In the genomic region with DNA sequence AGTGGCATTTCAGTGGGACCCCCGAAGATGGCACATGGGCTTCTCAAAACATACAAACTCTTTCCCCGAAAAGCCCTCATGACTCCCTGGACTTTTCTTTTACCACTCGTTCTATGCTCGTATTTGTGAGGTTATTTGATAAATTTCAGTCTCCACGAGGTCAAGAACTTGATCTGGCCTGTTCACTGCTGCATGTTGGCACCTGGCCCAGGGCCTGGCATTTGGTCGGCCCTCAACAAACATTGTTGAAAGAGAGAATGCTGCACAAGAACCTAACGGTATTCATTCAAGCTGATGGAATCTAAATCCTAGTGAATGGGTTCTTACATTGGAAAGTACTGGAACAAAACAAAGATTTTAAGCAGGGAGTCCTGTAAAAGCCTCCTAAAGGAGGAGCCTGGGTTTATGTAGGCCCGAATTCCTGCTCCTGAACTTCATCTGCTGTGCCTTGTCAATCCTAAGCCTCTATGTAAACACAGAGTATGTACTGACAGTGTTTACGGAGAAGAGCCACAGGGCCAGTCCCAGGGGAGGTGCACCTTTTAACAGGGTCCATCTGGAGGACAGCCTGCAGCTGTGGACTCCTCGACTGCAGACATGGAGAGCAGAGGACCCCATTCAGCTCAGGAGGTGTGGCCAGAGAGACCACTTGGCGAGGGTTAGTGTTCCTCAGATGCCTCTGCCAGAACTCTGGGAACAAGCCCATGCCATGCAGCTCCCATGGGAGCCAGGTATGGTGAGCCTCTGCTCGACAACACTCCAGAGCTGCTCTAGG, we compare ENCODE assay signal across 1 cellular context.
TF ChIP-seq lines count a peak whose summit lies in the region.

No MANE protein-coding gene starts in this region.

TF ChIP-seq in HepG2, 621 proteins besides CTCF, POLR2A, EP300 and RAD21 (continued from another document and continues in another):
- TF ChIP-seq PATZ1 (CRISPR knock-in tag; IDR thresholded peaks at IDR 0.05) (peak; percentile 76), CCAR2 (optimal IDR thresholded peaks at IDR 0.05; ENCODE audit: low read depth, low read length) (no peak), ZNF597 (CRISPR knock-in tag; IDR thresholded peaks at IDR 0.05) (no peak), ETS1 (CRISPR knock-in tag; IDR thresholded peaks at IDR 0.05) (no peak), ZNF205 (CRISPR knock-in tag; IDR thresholded peaks at IDR 0.05) (peak; percentile 63; the same call in 1 of the 2 replicates), NPAS2 (CRISPR knock-in tag; IDR thresholded peaks at IDR 0.05; ENCODE audit: borderline replicate concordance) (no peak), SMYD3 (CRISPR knock-in tag; IDR thresholded peaks at IDR 0.05) (no peak), ZMYM3 (CRISPR knock-in tag; IDR thresholded peaks at IDR 0.05) (peak; percentile 83), ZBTB2 (CRISPR knock-in tag; IDR thresholded peaks at IDR 0.05; ENCODE audit: low read depth) (no peak), NBN (conservative IDR thresholded peaks at IDR 0.05) (no peak), ZNF850 (CRISPR knock-in tag; conservative IDR thresholded peaks at IDR 0.05) (no peak), HMG20A (CRISPR knock-in tag; IDR thresholded peaks at IDR 0.05; ENCODE audit: borderline replicate concordance) (peak; percentile 55), ZSCAN9 (CRISPR knock-in tag; IDR thresholded peaks at IDR 0.05; ENCODE audit: borderline replicate concordance) (peak; percentile 47; the same call in 1 of the 2 replicates), ZNF329 (CRISPR knock-in tag; IDR thresholded peaks at IDR 0.05; ENCODE audit: low read depth) (no peak), TMF1 (CRISPR knock-in tag; IDR thresholded peaks at IDR 0.05; ENCODE audit: low read depth) (no peak), PAF1 (CRISPR knock-in tag; IDR thresholded peaks at IDR 0.05) (no peak), GATA4 (IDR thresholded peaks at IDR 0.05; ENCODE audit: borderline replicate concordance, low read depth) (no peak), MEF2D (CRISPR knock-in tag; IDR thresholded peaks at IDR 0.05) (no peak), ZUFSP (CRISPR knock-in tag; IDR thresholded peaks at IDR 0.05; ENCODE audit: borderline replicate concordance) (no peak), GMEB2 (CRISPR knock-in tag; IDR thresholded peaks at IDR 0.05; ENCODE audit: low read depth) (no peak), PHF8 (CRISPR knock-in tag; IDR thresholded peaks at IDR 0.05) (peak; percentile 27; the same call in 1 of the 2 replicates), ZNF333 (CRISPR knock-in tag; IDR thresholded peaks at IDR 0.05; ENCODE audit: borderline replicate concordance) (no peak; the same call in 1 of the 2 replicates)
- TF ChIP-seq, protein P1, sequence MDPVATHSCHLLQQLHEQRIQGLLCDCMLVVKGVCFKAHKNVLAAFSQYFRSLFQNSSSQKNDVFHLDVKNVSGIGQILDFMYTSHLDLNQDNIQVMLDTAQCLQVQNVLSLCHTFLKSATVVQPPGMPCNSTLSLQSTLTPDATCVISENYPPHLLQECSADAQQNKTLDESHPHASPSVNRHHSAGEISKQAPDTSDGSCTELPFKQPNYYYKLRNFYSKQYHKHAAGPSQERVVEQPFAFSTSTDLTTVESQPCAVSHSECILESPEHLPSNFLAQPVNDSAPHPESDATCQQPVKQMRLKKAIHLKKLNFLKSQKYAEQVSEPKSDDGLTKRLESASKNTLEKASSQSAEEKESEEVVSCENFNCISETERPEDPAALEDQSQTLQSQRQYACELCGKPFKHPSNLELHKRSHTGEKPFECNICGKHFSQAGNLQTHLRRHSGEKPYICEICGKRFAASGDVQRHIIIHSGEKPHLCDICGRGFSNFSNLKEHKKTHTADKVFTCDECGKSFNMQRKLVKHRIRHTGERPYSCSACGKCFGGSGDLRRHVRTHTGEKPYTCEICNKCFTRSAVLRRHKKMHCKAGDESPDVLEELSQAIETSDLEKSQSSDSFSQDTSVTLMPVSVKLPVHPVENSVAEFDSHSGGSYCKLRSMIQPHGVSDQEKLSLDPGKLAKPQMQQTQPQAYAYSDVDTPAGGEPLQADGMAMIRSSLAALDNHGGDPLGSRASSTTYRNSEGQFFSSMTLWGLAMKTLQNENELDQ (CRISPR knock-in tag; IDR thresholded peaks at IDR 0.05; ENCODE audit: borderline replicate concordance): no peak
- TF ChIP-seq, protein P2, sequence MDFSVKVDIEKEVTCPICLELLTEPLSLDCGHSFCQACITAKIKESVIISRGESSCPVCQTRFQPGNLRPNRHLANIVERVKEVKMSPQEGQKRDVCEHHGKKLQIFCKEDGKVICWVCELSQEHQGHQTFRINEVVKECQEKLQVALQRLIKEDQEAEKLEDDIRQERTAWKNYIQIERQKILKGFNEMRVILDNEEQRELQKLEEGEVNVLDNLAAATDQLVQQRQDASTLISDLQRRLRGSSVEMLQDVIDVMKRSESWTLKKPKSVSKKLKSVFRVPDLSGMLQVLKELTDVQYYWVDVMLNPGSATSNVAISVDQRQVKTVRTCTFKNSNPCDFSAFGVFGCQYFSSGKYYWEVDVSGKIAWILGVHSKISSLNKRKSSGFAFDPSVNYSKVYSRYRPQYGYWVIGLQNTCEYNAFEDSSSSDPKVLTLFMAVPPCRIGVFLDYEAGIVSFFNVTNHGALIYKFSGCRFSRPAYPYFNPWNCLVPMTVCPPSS (IDR thresholded peaks at IDR 0.05): no peak
- TF ChIP-seq, protein P3, sequence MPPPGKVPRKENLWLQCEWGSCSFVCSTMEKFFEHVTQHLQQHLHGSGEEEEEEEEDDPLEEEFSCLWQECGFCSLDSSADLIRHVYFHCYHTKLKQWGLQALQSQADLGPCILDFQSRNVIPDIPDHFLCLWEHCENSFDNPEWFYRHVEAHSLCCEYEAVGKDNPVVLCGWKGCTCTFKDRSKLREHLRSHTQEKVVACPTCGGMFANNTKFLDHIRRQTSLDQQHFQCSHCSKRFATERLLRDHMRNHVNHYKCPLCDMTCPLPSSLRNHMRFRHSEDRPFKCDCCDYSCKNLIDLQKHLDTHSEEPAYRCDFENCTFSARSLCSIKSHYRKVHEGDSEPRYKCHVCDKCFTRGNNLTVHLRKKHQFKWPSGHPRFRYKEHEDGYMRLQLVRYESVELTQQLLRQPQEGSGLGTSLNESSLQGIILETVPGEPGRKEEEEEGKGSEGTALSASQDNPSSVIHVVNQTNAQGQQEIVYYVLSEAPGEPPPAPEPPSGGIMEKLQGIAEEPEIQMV (CRISPR knock-in tag; IDR thresholded peaks at IDR 0.05; ENCODE audit: low read depth): 0 out of 2 replicates have a peak, but pooled peaks have one; percentile 43
- TF ChIP-seq, protein P4, sequence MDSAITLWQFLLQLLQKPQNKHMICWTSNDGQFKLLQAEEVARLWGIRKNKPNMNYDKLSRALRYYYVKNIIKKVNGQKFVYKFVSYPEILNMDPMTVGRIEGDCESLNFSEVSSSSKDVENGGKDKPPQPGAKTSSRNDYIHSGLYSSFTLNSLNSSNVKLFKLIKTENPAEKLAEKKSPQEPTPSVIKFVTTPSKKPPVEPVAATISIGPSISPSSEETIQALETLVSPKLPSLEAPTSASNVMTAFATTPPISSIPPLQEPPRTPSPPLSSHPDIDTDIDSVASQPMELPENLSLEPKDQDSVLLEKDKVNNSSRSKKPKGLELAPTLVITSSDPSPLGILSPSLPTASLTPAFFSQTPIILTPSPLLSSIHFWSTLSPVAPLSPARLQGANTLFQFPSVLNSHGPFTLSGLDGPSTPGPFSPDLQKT (CRISPR knock-in tag; IDR thresholded peaks at IDR 0.05; ENCODE audit: borderline replicate concordance): no peak
- TF ChIP-seq, protein P5, sequence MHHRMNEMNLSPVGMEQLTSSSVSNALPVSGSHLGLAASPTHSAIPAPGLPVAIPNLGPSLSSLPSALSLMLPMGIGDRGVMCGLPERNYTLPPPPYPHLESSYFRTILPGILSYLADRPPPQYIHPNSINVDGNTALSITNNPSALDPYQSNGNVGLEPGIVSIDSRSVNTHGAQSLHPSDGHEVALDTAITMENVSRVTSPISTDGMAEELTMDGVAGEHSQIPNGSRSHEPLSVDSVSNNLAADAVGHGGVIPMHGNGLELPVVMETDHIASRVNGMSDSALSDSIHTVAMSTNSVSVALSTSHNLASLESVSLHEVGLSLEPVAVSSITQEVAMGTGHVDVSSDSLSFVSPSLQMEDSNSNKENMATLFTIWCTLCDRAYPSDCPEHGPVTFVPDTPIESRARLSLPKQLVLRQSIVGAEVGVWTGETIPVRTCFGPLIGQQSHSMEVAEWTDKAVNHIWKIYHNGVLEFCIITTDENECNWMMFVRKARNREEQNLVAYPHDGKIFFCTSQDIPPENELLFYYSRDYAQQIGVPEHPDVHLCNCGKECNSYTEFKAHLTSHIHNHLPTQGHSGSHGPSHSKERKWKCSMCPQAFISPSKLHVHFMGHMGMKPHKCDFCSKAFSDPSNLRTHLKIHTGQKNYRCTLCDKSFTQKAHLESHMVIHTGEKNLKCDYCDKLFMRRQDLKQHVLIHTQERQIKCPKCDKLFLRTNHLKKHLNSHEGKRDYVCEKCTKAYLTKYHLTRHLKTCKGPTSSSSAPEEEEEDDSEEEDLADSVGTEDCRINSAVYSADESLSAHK (CRISPR knock-in tag; IDR thresholded peaks at IDR 0.05; ENCODE audit: borderline replicate concordance): no peak
